In the genomic region with DNA sequence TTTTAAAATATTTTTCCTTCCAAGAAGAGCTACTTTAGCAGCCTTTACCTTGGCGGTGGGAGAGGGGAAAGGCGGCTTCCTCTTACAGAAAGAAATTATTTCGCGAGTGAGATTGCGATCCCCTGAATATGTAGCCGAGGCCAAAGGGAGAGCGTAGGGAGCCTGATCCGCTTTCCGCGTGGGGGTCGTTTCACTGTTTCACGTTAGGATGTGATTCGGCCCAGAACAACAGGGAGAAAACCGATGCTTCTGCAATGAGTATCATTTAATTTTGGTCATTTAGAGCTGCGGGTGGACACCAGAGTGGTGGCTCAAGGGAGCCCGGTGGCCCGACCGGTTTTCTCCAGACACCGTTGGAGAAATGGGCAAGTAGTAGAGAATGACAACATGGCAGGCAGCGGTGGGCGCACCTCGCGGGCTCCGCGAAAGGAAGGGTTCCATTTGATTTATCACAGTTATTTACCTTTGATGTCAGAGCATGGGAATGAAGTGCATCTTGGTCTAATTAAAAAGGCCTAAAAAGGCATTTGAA, we compare ENCODE assay signal across 2 cellular contexts.
TF ChIP-seq lines count a peak whose summit lies in the region.

No MANE protein-coding gene starts in this region.

TF ChIP-seq in H1, 55 proteins besides CTCF, POLR2A, EP300 and RAD21:
- peak; percentile 60; the same call in 1 of the 2 replicates for TF ChIP-seq SUZ12 (IDR thresholded peaks at IDR 0.05; ENCODE audit: low read length)
- TF ChIP-seq RNF2 (IDR thresholded peaks at IDR 0.05; ENCODE audit: borderline replicate concordance, low read depth, low read length, missing control alignments, poor library complexity, severe bottlenecking): peak; percentile 54
- peak; percentile 21 for TF ChIP-seq EZH2 (IDR thresholded peaks at IDR 0.05; ENCODE audit: low read depth, low read length, severe bottlenecking)
- TF ChIP-seq JUND (IDR thresholded peaks at IDR 0.05; ENCODE audit: low read length): no peak

TF ChIP-seq in neural cell, 6 proteins besides CTCF, POLR2A, EP300 and RAD21:
- TF ChIP-seq MXI1 (conservative IDR thresholded peaks at IDR 0.05; ENCODE audit: poor library complexity, severe bottlenecking) (no peak), TAF1 (IDR thresholded peaks at IDR 0.05; ENCODE audit: low read depth) (no peak), SMC3 (conservative IDR thresholded peaks at IDR 0.05; ENCODE audit: poor library complexity) (no peak), EZH2 (IDR thresholded peaks at IDR 0.05; ENCODE audit: borderline replicate concordance, insufficient read depth, low read length, poor library complexity, severe bottlenecking) (no peak), POLR2AphosphoS5 (IDR thresholded peaks at IDR 0.05) (no peak)
- TF ChIP-seq, protein P1, sequence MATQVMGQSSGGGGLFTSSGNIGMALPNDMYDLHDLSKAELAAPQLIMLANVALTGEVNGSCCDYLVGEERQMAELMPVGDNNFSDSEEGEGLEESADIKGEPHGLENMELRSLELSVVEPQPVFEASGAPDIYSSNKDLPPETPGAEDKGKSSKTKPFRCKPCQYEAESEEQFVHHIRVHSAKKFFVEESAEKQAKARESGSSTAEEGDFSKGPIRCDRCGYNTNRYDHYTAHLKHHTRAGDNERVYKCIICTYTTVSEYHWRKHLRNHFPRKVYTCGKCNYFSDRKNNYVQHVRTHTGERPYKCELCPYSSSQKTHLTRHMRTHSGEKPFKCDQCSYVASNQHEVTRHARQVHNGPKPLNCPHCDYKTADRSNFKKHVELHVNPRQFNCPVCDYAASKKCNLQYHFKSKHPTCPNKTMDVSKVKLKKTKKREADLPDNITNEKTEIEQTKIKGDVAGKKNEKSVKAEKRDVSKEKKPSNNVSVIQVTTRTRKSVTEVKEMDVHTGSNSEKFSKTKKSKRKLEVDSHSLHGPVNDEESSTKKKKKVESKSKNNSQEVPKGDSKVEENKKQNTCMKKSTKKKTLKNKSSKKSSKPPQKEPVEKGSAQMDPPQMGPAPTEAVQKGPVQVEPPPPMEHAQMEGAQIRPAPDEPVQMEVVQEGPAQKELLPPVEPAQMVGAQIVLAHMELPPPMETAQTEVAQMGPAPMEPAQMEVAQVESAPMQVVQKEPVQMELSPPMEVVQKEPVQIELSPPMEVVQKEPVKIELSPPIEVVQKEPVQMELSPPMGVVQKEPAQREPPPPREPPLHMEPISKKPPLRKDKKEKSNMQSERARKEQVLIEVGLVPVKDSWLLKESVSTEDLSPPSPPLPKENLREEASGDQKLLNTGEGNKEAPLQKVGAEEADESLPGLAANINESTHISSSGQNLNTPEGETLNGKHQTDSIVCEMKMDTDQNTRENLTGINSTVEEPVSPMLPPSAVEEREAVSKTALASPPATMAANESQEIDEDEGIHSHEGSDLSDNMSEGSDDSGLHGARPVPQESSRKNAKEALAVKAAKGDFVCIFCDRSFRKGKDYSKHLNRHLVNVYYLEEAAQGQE (IDR thresholded peaks at IDR 0.05; ENCODE audit: borderline replicate concordance): no peak
